In genomic region chr5:155767480-155767879, GRCh38 we compare ENCODE assay signal across 25 cellular contexts.
A peak's percentile ranks its signal among the peaks of the same experiment; 100 is the strongest.
DNase-seq lines count a peak whose midpoint lies in the region; ATAC-seq and TF ChIP-seq lines count a peak whose summit lies in the region.
"Had no signal": no experiment of that assay in that cellular context is flagged by ENCODE, and none has a peak within 500 bp of the region (broad histone marks: within the 10 kb centered on the region; RNA-seq: fewer than 3 reads in every experiment).

No MANE protein-coding gene starts in this region.

- H3K36me3 ChIP-seq in CD8-positive, alpha-beta T cell (ENCODE audit: insufficient read depth, low read length): no peaks in the 10 kb centered on the region
- H3K36me3 ChIP-seq in parathyroid adenoma (ENCODE audit: control insufficient read depth, insufficient read depth, low read length): no peaks in the 10 kb centered on the region
- H3K36me3 ChIP-seq: adrenal gland, esophagus squamous epithelium, thoracic aorta had no signal

- TF ChIP-seq CTCF in CD8-positive, alpha-beta T cell (IDR thresholded peaks at IDR 0.05): no peak
- TF ChIP-seq CTCF in parathyroid adenoma (IDR thresholded peaks at IDR 0.05): no peak

- no peak for DNase-seq in CD8-positive, alpha-beta T cell
- no peak for DNase-seq in central memory CD8-positive, alpha-beta T cell (ENCODE audit: low spot score in 2 of 2)
- no peak for DNase-seq in SK-N-DZ (ENCODE audit: low spot score)
- no peak for DNase-seq in NCI-H526 treated with DMSO at 0.1 percent for 48 hours (lab: John Stamatoyannopoulos, UW)
- DNase-seq: activated CD8-positive, alpha-beta memory T cell treated with anti-CD3 and anti-CD28 coated beads, Interleukin-2, amount 50 U/mL, for 48 hours; activated naive CD4-positive, alpha-beta T cell treated with anti-CD3 and anti-CD28 coated beads, Interleukin-2, amount 10 ng/mL, durations not matched to agents 7 days and 5 days; adrenal gland; dermis blood vessel endothelial cell; DMS153; esophagus squamous epithelium; foreskin keratinocyte; NCI-H1048; NCI-H446; OCI-M1; stimulated activated CD4-positive, alpha-beta T cell treated with anti-CD3 and anti-CD28 coated beads, Interleukin-2, amount 100 ng/mL, for 24 hours; stimulated activated naive CD8-positive, alpha-beta T cell treated with anti-CD3 and anti-CD28 coated beads, Interleukin-15, amount 100 ng/mL, for 72 hours had no signal

- no peak overlapping the region for H3K4me2 ChIP-seq in parathyroid adenoma (ENCODE audit: low read length)

- H3K27me3 Mint-ChIP-seq in CD8-positive, alpha-beta T cell (ENCODE audit: low read depth): no peaks in the 10 kb centered on the region
- H3K27me3 Mint-ChIP-seq in central memory CD8-positive, alpha-beta T cell: no peaks in the 10 kb centered on the region
- H3K27me3 Mint-ChIP-seq: activated naive CD4-positive, alpha-beta T cell treated with anti-CD3 and anti-CD28 coated beads, Interleukin-2, amount 10 ng/mL, durations not matched to agents 7 days and 5 days had no signal

- no peaks in the 10 kb centered on the region for H3K9me3 Mint-ChIP-seq in CD8-positive, alpha-beta T cell
- H3K9me3 Mint-ChIP-seq in central memory CD8-positive, alpha-beta T cell: no peaks in the 10 kb centered on the region
- H3K9me3 Mint-ChIP-seq: activated naive CD4-positive, alpha-beta T cell treated with anti-CD3 and anti-CD28 coated beads, Interleukin-2, amount 10 ng/mL, durations not matched to agents 7 days and 5 days; nephron had no signal

- peak overlapping the region; percentile 28 for H3K27ac ChIP-seq in CD8-positive, alpha-beta T cell (ENCODE audit: low read depth, low read length)
- H3K27ac ChIP-seq in parathyroid adenoma: peak overlapping the region; percentile 57
- H3K27ac ChIP-seq: adrenal gland, esophagus squamous epithelium, foreskin keratinocyte, thoracic aorta had no signal

- H3K4me1 ChIP-seq in CD8-positive, alpha-beta T cell (ENCODE audit: insufficient read depth, low read length): peaks cover 6% of the 10 kb centered on the region
- H3K4me1 ChIP-seq in parathyroid adenoma: peaks cover 37% of the 10 kb centered on the region
- H3K4me1 ChIP-seq: adrenal gland, esophagus squamous epithelium, foreskin keratinocyte had no signal

- ATAC-seq in CD8-positive, alpha-beta T cell: peak; percentile 78
- ATAC-seq in GM21381 (IDR thresholded peaks at IDR 0.05; ENCODE audit: unreplicated experiment) (peak; percentile 60), HG03354 (IDR thresholded peaks at IDR 0.05; ENCODE audit: poor library complexity, severe bottlenecking, unreplicated experiment) (no peak)
- peak; percentile 95 for ATAC-seq in central memory CD8-positive, alpha-beta T cell (replicated peaks; ENCODE audit: extremely low read depth, poor library complexity, severe bottlenecking)
- ATAC-seq: foreskin keratinocyte; Right ventricle myocardium inferior; SK-N-SH treated with all-trans-retinoic acid at 6 μM for 48 hours; stimulated activated naive CD8-positive, alpha-beta T cell treated with anti-CD3 and anti-CD28 coated beads, Interleukin-15, amount 100 ng/mL, for 72 hours had no signal

- H3K4me1 Mint-ChIP-seq in CD8-positive, alpha-beta T cell (ENCODE audit: low read depth): peaks cover 10% of the 10 kb centered on the region
- H3K4me1 Mint-ChIP-seq in central memory CD8-positive, alpha-beta T cell: peaks cover 64% of the 10 kb centered on the region
- H3K4me1 Mint-ChIP-seq: activated naive CD4-positive, alpha-beta T cell treated with anti-CD3 and anti-CD28 coated beads, Interleukin-2, amount 10 ng/mL, durations not matched to agents 7 days and 5 days; nephron; stimulated activated naive CD8-positive, alpha-beta T cell treated with anti-CD3 and anti-CD28 coated beads, Interleukin-15, amount 100 ng/mL, for 72 hours had no signal

- CTCF ChIA-PET in CD8-positive, alpha-beta T cell (lab: Charles Lee): no interaction called here

- no peak overlapping the region for H3K4me3 ChIP-seq in CD8-positive, alpha-beta T cell (ENCODE audit: low read depth, low read length)
- no peak overlapping the region for H3K4me3 ChIP-seq in parathyroid adenoma (ENCODE audit: low read depth, low read length)
- H3K4me3 ChIP-seq: adrenal gland, esophagus squamous epithelium, lung, thoracic aorta had no signal

- intact Hi-C loops in CD8-positive, alpha-beta T cell (cut with DNase I, micrococcal nuclease): no loop called here

- H3K79me2 ChIP-seq in parathyroid adenoma: peaks cover 27% of the 10 kb centered on the region

- no peaks in the 10 kb centered on the region for H3K36me3 Mint-ChIP-seq in CD8-positive, alpha-beta T cell
- no peaks in the 10 kb centered on the region for H3K36me3 Mint-ChIP-seq in central memory CD8-positive, alpha-beta T cell (ENCODE audit: insufficient read depth)
- H3K36me3 Mint-ChIP-seq: activated naive CD4-positive, alpha-beta T cell treated with anti-CD3 and anti-CD28 coated beads, Interleukin-2, amount 10 ng/mL, durations not matched to agents 7 days and 5 days had no signal

- peak overlapping the region; percentile 49 for H3K27ac Mint-ChIP-seq in CD8-positive, alpha-beta T cell
- H3K27ac Mint-ChIP-seq in central memory CD8-positive, alpha-beta T cell (ENCODE audit: low read depth): peak overlapping the region; percentile 90
- H3K27ac Mint-ChIP-seq: activated naive CD4-positive, alpha-beta T cell treated with anti-CD3 and anti-CD28 coated beads, Interleukin-2, amount 10 ng/mL, durations not matched to agents 7 days and 5 days; nephron; stimulated activated naive CD8-positive, alpha-beta T cell treated with anti-CD3 and anti-CD28 coated beads, Interleukin-15, amount 100 ng/mL, for 72 hours; T-helper 1 cell treated with Interleukin-12 subunit alpha and Interleukin-12 subunit beta and Interleukin-4 antibody, amounts not matched to agents 30 μg/mL and 1 μg/mL, for 36 hours had no signal

- H3K27me3 ChIP-seq in CD8-positive, alpha-beta T cell (ENCODE audit: insufficient read depth, low read length): no peaks in the 10 kb centered on the region
- H3K27me3 ChIP-seq in parathyroid adenoma (ENCODE audit: control insufficient read depth, insufficient read depth, low read length): no peaks in the 10 kb centered on the region
- H3K27me3 ChIP-seq: adrenal gland, esophagus squamous epithelium, foreskin keratinocyte had no signal

- no peaks in the 10 kb centered on the region for H3K9me3 ChIP-seq in CD8-positive, alpha-beta T cell (ENCODE audit: low read length)
- H3K9me3 ChIP-seq in parathyroid adenoma (ENCODE audit: control insufficient read depth, low read length): no peaks in the 10 kb centered on the region
- H3K9me3 ChIP-seq: adrenal gland, esophagus squamous epithelium, thoracic aorta had no signal

- H2AFZ ChIP-seq in parathyroid adenoma: no peak overlapping the region

- H3K4me3 Mint-ChIP-seq in CD8-positive, alpha-beta T cell: no peak overlapping the region
- H3K4me3 Mint-ChIP-seq in central memory CD8-positive, alpha-beta T cell: peak overlapping the region; percentile 63
- H3K4me3 Mint-ChIP-seq: activated naive CD4-positive, alpha-beta T cell treated with anti-CD3 and anti-CD28 coated beads, Interleukin-2, amount 10 ng/mL, durations not matched to agents 7 days and 5 days; nephron; stimulated activated naive CD8-positive, alpha-beta T cell treated with anti-CD3 and anti-CD28 coated beads, Interleukin-15, amount 100 ng/mL, for 72 hours; T-helper 1 cell treated with Interleukin-12 subunit alpha and Interleukin-12 subunit beta and Interleukin-4 antibody, amounts not matched to agents 30 μg/mL and 1 μg/mL, for 36 hours had no signal

- POLR2A ChIA-PET in CD8-positive, alpha-beta T cell (lab: Charles Lee): no interaction called here

- H3K9ac ChIP-seq in parathyroid adenoma: no peak overlapping the region
